16 cellular contexts compared by ENCODE assay signal in genomic region chr20:43981535-43981934, GRCh38.
"Had no signal": no experiment of that assay in that cellular context is flagged by ENCODE, and none has a peak within 500 bp of the region (broad histone marks: within the 10 kb centered on the region; RNA-seq: fewer than 3 reads in every experiment).

No MANE protein-coding gene starts in this region.

- DNase-seq: activated CD4-positive, alpha-beta memory T cell treated with anti-CD3 and anti-CD28 coated beads for 36 hours; activated CD4-positive, alpha-beta T cell treated with anti-CD3 and anti-CD28 coated beads for 36 hours; activated effector memory CD4-positive, alpha-beta T cell treated with anti-CD3 and anti-CD28 coated beads, Interleukin-2, amount 50 U/mL, for 16 hours; activated T-cell treated with anti-CD3 and anti-CD28 coated beads, Interleukin-2, amount 50 U/mL, for 4 hours; erythroblast; gastrocnemius medialis; heart right ventricle; natural killer cell; occipital lobe; stimulated activated CD4-positive, alpha-beta T cell treated with anti-CD3 and anti-CD28 coated beads, Interleukin-4, amount 100 ng/mL, for 1 hour; stimulated activated naive CD4-positive, alpha-beta T cell; T-helper 9 cell; tibial artery; uterus; WERI-Rb-1 had no signal

- H3K9me3 Mint-ChIP-seq: activated CD4-positive, alpha-beta memory T cell treated with anti-CD3 and anti-CD28 coated beads for 36 hours; activated T-cell treated with anti-CD3 and anti-CD28 coated beads, Interleukin-2, amount 50 U/mL, for 4 hours; natural killer cell had no signal

- H3K36me3 Mint-ChIP-seq: activated CD4-positive, alpha-beta memory T cell treated with anti-CD3 and anti-CD28 coated beads for 36 hours; activated naive CD4-positive, alpha-beta T cell treated with anti-CD3 and anti-CD28 coated beads, Interleukin-2, amount 50 U/mL, for 24 hours; natural killer cell had no signal

- H3K27me3 Mint-ChIP-seq: activated naive CD4-positive, alpha-beta T cell treated with anti-CD3 and anti-CD28 coated beads, Interleukin-2, amount 50 U/mL, for 24 hours had no signal

- H3K27ac Mint-ChIP-seq: activated CD4-positive, alpha-beta memory T cell treated with anti-CD3 and anti-CD28 coated beads for 36 hours; activated CD4-positive, alpha-beta T cell treated with anti-CD3 and anti-CD28 coated beads for 36 hours; natural killer cell had no signal

- ATAC-seq: activated CD4-positive, alpha-beta T cell treated with anti-CD3 and anti-CD28 coated beads for 36 hours; activated T-cell treated with anti-CD3 and anti-CD28 coated beads, Interleukin-2, amount 50 U/mL, for 4 hours; gastrocnemius medialis; heart right ventricle; natural killer cell had no signal

- H3K4me3 Mint-ChIP-seq: activated CD4-positive, alpha-beta memory T cell treated with anti-CD3 and anti-CD28 coated beads for 36 hours; activated CD4-positive, alpha-beta T cell treated with anti-CD3 and anti-CD28 coated beads for 36 hours; activated naive CD4-positive, alpha-beta T cell treated with anti-CD3 and anti-CD28 coated beads, Interleukin-2, amount 50 U/mL, for 24 hours; activated T-cell treated with anti-CD3 and anti-CD28 coated beads, Interleukin-2, amount 50 U/mL, for 4 hours; natural killer cell had no signal
